Comparison of ENCODE assay signal across 12 cellular contexts in genomic region chr13:76874466-76874865, GRCh38. TPM values are rescaled to one million over a fixed set of nuclear protein-coding genes. Genes with fewer than 3 reads are reported as not detected.
DNase-seq lines count a peak whose midpoint lies in the region; ATAC-seq lines count a peak whose summit lies in the region.
"Had no signal": no experiment of that assay in that cellular context is flagged by ENCODE, and none has a peak within 500 bp of the region (broad histone marks: within the 10 kb centered on the region; RNA-seq: fewer than 3 reads in every experiment).

No MANE protein-coding gene starts in this region.

- DNase-seq in substantia nigra (lab: John Stamatoyannopoulos, UW): peak in 2 of 49 donors; percentile 3 to 4
- no peak for DNase-seq in T-helper 9 cell
- no peak for DNase-seq in cerebellum (ENCODE audit: low spot score)
- no peak for DNase-seq in activated CD8-positive, alpha-beta memory T cell treated with anti-CD3 and anti-CD28 coated beads, Interleukin-2, amount 50 U/mL, for 48 hours
- no peak for DNase-seq in stimulated activated CD4-positive, alpha-beta T cell treated with anti-CD3 and anti-CD28 coated beads, Interleukin-1b, Interleukin-23, amount 100 ng/mL, for 48 hours
- DNase-seq: left colon, NCI-H774, pancreas had no signal

- ATAC-seq in GM19043 (IDR thresholded peaks at IDR 0.05; ENCODE audit: low read depth, unreplicated experiment) (peak; percentile 77), HG02759 (IDR thresholded peaks at IDR 0.05; ENCODE audit: unreplicated experiment) (peak; percentile 77), HG03565 (IDR thresholded peaks at IDR 0.05; ENCODE audit: unreplicated experiment) (peak; percentile 82)
- ATAC-seq: left colon had no signal

- H3K27ac ChIP-seq in substantia nigra (ENCODE audit: low read depth, low read length, poor library complexity, severe bottlenecking): peak overlapping the region; percentile 23
- H3K27ac ChIP-seq: KMS-11, pancreas had no signal

RNA-seq across cellular contexts. Expression of gene KCTD12, which starts 11.7 kb away (rescaled TPM):
- total RNA-seq in cerebellum: 211 TPM
